In genomic region chr2:233068762-233069418, GRCh38 we compare ENCODE assay signal across 17 cellular contexts. TPM values are rescaled to one million over a fixed set of nuclear protein-coding genes. Genes with fewer than 3 reads are reported as not detected.
DNase-seq lines count a peak whose midpoint lies in the region; ATAC-seq and TF ChIP-seq lines count a peak whose summit lies in the region.
"Had no signal": no experiment of that assay in that cellular context is flagged by ENCODE, and none has a peak within 500 bp of the region (broad histone marks: within the 10 kb centered on the region; RNA-seq: fewer than 3 reads in every experiment).

No MANE protein-coding gene starts in this region.

- H3K4me1 Mint-ChIP-seq in activated naive CD4-positive, alpha-beta T cell treated with anti-CD3 and anti-CD28 coated beads for 36 hours (ENCODE audit: low read depth) = peaks cover 58% of the 10 kb centered on the region
- H3K4me1 Mint-ChIP-seq in T-helper 17 cell (peaks cover 35% of the 10 kb centered on the region), HFFc6 (ENCODE audit: low read depth) (peaks cover 9% of the 10 kb centered on the region)

- intact Hi-C loops in activated naive CD4-positive, alpha-beta T cell treated with anti-CD3 and anti-CD28 coated beads for 36 hours (cut with micrococcal nuclease) = loop anchor here (10.0 kb wide), 1 partner anchor 496 kb away; the partner anchor contains the start of gene USP40

- H3K27me3 ChIP-seq in thymus (ENCODE audit: control insufficient read depth, insufficient read depth) = no peaks in the 10 kb centered on the region
- H3K27me3 ChIP-seq: adrenal gland had no signal

- WGBS in thymus = 89% methylated on average over 9 of the region's 9 CpGs

- H3K27me3 Mint-ChIP-seq in activated naive CD4-positive, alpha-beta T cell treated with anti-CD3 and anti-CD28 coated beads for 36 hours (ENCODE audit: low read depth) = no peaks in the 10 kb centered on the region
- H3K27me3 Mint-ChIP-seq in T-helper 17 cell (no peaks in the 10 kb centered on the region), HFFc6 (ENCODE audit: insufficient read depth) (peaks cover 16% of the 10 kb centered on the region)

- H3K36me3 ChIP-seq in thymus (ENCODE audit: control insufficient read depth, insufficient read depth) = peaks cover 23% of the 10 kb centered on the region
- H3K36me3 ChIP-seq: adrenal gland had no signal

- no peak for TF ChIP-seq CTCF in HFFc6 (IDR thresholded peaks at IDR 0.05)

- H3K9me3 ChIP-seq in T-helper 17 cell (ENCODE audit: control insufficient read depth, low read length, poor library complexity, severe bottlenecking) (no peaks in the 10 kb centered on the region), thymus (ENCODE audit: control insufficient read depth) (no peaks in the 10 kb centered on the region)
- H3K9me3 ChIP-seq: adrenal gland had no signal

- H3K9me3 Mint-ChIP-seq in activated naive CD4-positive, alpha-beta T cell treated with anti-CD3 and anti-CD28 coated beads for 36 hours = peaks cover 6% of the 10 kb centered on the region
- H3K9me3 Mint-ChIP-seq in activated naive CD4-positive, alpha-beta T cell treated with anti-CD3 and anti-CD28 coated beads, Interleukin-2, amount 50 U/mL, for 72 hours = peaks cover 0 to 5% of the 10 kb centered on the region in 2 donors
- peaks cover 6% of the 10 kb centered on the region for H3K9me3 Mint-ChIP-seq in HFFc6

- peaks cover 6% of the 10 kb centered on the region for H3K4me1 ChIP-seq in thymus (ENCODE audit: control insufficient read depth, insufficient read depth, low read length)
- H3K4me1 ChIP-seq: adrenal gland had no signal

- H3K27ac Mint-ChIP-seq in activated naive CD4-positive, alpha-beta T cell treated with anti-CD3 and anti-CD28 coated beads for 36 hours = peak overlapping the region; percentile 57
- H3K27ac Mint-ChIP-seq in activated naive CD4-positive, alpha-beta T cell treated with anti-CD3 and anti-CD28 coated beads, Interleukin-2, amount 50 U/mL, for 72 hours = peak overlapping the region in 1 of 2 donors; percentile 25
- H3K27ac Mint-ChIP-seq in T-helper 17 cell (peak overlapping the region; percentile 89), HFFc6 (no peak overlapping the region)

- CTCF ChIA-PET in activated naive CD4-positive, alpha-beta T cell treated with anti-CD3 and anti-CD28 coated beads for 36 hours (lab: Charles Lee) = no interaction called here

- no peak for DNase-seq in activated naive CD4-positive, alpha-beta T cell treated with anti-CD3 and anti-CD28 coated beads for 36 hours
- DNase-seq in activated naive CD4-positive, alpha-beta T cell treated with anti-CD3 and anti-CD28 coated beads, Interleukin-2, amount 50 U/mL, for 72 hours (ENCODE audit: low spot score in 2 of 2) = no peak
- DNase-seq in T-helper 17 cell = no peak
- peak; percentile 59 for DNase-seq in germinal center (ENCODE audit: low spot score)
- DNase-seq in HFFc6 = no peak
- DNase-seq in NCI-H345 treated with DMSO at 0.1 percent for 48 hours (lab: John Stamatoyannopoulos, UW; ENCODE audit: unreplicated experiment) = no peak
- DNase-seq: mesendoderm, MV-4-11, Right ventricle myocardium superior had no signal

- H3K4me3 Mint-ChIP-seq in activated naive CD4-positive, alpha-beta T cell treated with anti-CD3 and anti-CD28 coated beads for 36 hours = no peak overlapping the region
- peak overlapping the region; percentile 77 for H3K4me3 Mint-ChIP-seq in T-helper 17 cell
- no peak overlapping the region for H3K4me3 Mint-ChIP-seq in HFFc6

- peak overlapping the region; percentile 31 for H3K27ac ChIP-seq in thymus (ENCODE audit: low read depth)
- H3K27ac ChIP-seq: adrenal gland, epithelial cell of prostate had no signal

- ATAC-seq in activated naive CD4-positive, alpha-beta T cell treated with anti-CD3 and anti-CD28 coated beads, Interleukin-2, amount 50 U/mL, for 72 hours = no peak
- ATAC-seq in T-helper 17 cell = no peak
- no peak for ATAC-seq in HG03432 (IDR thresholded peaks at IDR 0.05; ENCODE audit: unreplicated experiment)

- peaks cover 33% of the 10 kb centered on the region for H3K36me3 Mint-ChIP-seq in activated naive CD4-positive, alpha-beta T cell treated with anti-CD3 and anti-CD28 coated beads for 36 hours (ENCODE audit: low read depth)
- H3K36me3 Mint-ChIP-seq in activated naive CD4-positive, alpha-beta T cell treated with anti-CD3 and anti-CD28 coated beads, Interleukin-2, amount 50 U/mL, for 72 hours = peaks cover 18 to 43% of the 10 kb centered on the region in 2 donors
- H3K36me3 Mint-ChIP-seq in T-helper 17 cell (ENCODE audit: low read depth) (peaks cover 7% of the 10 kb centered on the region), HFFc6 (ENCODE audit: low read depth) (no peaks in the 10 kb centered on the region)

- H3K4me3 ChIP-seq in thymus (ENCODE audit: low read length) = no peak overlapping the region
- H3K4me3 ChIP-seq: adrenal gland, skin epidermis had no signal

RNA-seq across cellular contexts. Expression of gene INPP5D, which starts 8.7 kb away (rescaled TPM):
- total RNA-seq in activated naive CD4-positive, alpha-beta T cell treated with anti-CD3 and anti-CD28 coated beads for 36 hours = 10 to 100 TPM; 50.9 to 51.0 TPM
- total RNA-seq in activated naive CD4-positive, alpha-beta T cell treated with anti-CD3 and anti-CD28 coated beads, Interleukin-2, amount 50 U/mL, for 72 hours = 10 to 100 TPM; 70.7 to 71.1 TPM
- 100 to 1,000 TPM; 163 to 184 TPM for total RNA-seq in T-helper 17 cell
- 42.0 TPM for polyA plus RNA-seq in thymus
- under 1 TPM in 5 of 6 experiments, not detected in 1; 0.19 to 0.66 (median 0.43) TPM for total RNA-seq in HFFc6 (2021; fragmentation: NEBNext Ultra II Directional; extraction: Animal tissue kit (Norgen Biotek cat#: 25700))

RNA-seq across cellular contexts. Expression of gene NEU2, which starts 36.4 kb away (rescaled TPM):
- not detected for total RNA-seq in activated naive CD4-positive, alpha-beta T cell treated with anti-CD3 and anti-CD28 coated beads for 36 hours
- total RNA-seq in activated naive CD4-positive, alpha-beta T cell treated with anti-CD3 and anti-CD28 coated beads, Interleukin-2, amount 50 U/mL, for 72 hours = not detected
- not detected for total RNA-seq in T-helper 17 cell
- not detected for polyA plus RNA-seq in thymus
- total RNA-seq in HFFc6 (2021; fragmentation: NEBNext Ultra II Directional; extraction: Animal tissue kit (Norgen Biotek cat#: 25700)) = not detected
- total RNA-seq: adrenal gland, cerebellum, omental fat pad, Right ventricle myocardium superior had no signal
- polyA plus RNA-seq: adrenal gland, AG04450 had no signal

RNA-seq across cellular contexts. Expression of gene NGEF, which starts 55.8 kb away (rescaled TPM):
- total RNA-seq in activated naive CD4-positive, alpha-beta T cell treated with anti-CD3 and anti-CD28 coated beads for 36 hours = under 1 TPM in 1 of 2 experiments, not detected in 1; 0.12 TPM
- total RNA-seq in activated naive CD4-positive, alpha-beta T cell treated with anti-CD3 and anti-CD28 coated beads, Interleukin-2, amount 50 U/mL, for 72 hours = under 1 TPM in 1 of 2 donors, not detected in 1; 0.23 TPM
- not detected for total RNA-seq in T-helper 17 cell
- 0.18 TPM for polyA plus RNA-seq in thymus
- under 1 TPM in 3 of 6 experiments, not detected in 3; 0.20 to 0.36 (median 0.28) TPM for total RNA-seq in HFFc6 (2021; fragmentation: NEBNext Ultra II Directional; extraction: Animal tissue kit (Norgen Biotek cat#: 25700))
- total RNA-seq: Right ventricle myocardium superior had no signal

Comparison
In these comparisons a context has a peak if more than half of its experiments do, and no peak if none do; other contexts are left out.
1. RNA of gene INPP5D, which starts 8.7 kb away (total RNA-seq): 163 to 184 TPM in T-helper 17 cell, 70.7 to 71.1 TPM in activated naive CD4-positive, alpha-beta T cell treated with anti-CD3 and anti-CD28 coated beads, Interleukin-2, amount 50 U/mL, for 72 hours and 50.9 to 51.0 TPM in activated naive CD4-positive, alpha-beta T cell treated with anti-CD3 and anti-CD28 coated beads for 36 hours; 0.19 to 0.66 TPM in HFFc6; every median in the first group is over 10 times any median in the second.